In genomic region chr12:31017535-31017934, GRCh38 we compare ENCODE assay signal across 1 cellular context.
TF ChIP-seq lines count a peak whose summit lies in the region.

No MANE protein-coding gene starts in this region.

TF ChIP-seq in GM23338, 12 proteins besides CTCF, POLR2A, EP300 and RAD21 (continued from another document):
- TF ChIP-seq ZNF462 (CRISPR knock-in tag; IDR thresholded peaks at IDR 0.05) (no peak), CREB1 (CRISPR knock-in tag; IDR thresholded peaks at IDR 0.05; ENCODE audit: low read depth) (no peak), JUNB (IDR thresholded peaks at IDR 0.05; ENCODE audit: unreplicated experiment) (no peak), ETS1 (IDR thresholded peaks at IDR 0.05) (no peak), ZNF331 (CRISPR knock-in tag; IDR thresholded peaks at IDR 0.05; ENCODE audit: low read depth) (no peak), EZH2 (IDR thresholded peaks at IDR 0.05; ENCODE audit: low read depth, unreplicated experiment) (no peak), ZNF114 (CRISPR knock-in tag; IDR thresholded peaks at IDR 0.05) (no peak), NANOG (IDR thresholded peaks at IDR 0.05; ENCODE audit: borderline replicate concordance) (no peak), STAT1 (IDR thresholded peaks at IDR 0.05; ENCODE audit: unreplicated experiment) (no peak)
